In genomic region chr3:128653993-128654805, GRCh38 we compare ENCODE assay signal across 8 cellular contexts. TPM values are rescaled to one million over a fixed set of nuclear protein-coding genes. Genes with fewer than 3 reads are reported as not detected.
DNase-seq lines count a peak whose midpoint lies in the region; ATAC-seq and TF ChIP-seq lines count a peak whose summit lies in the region.
"Not testable (repeated sequence)": the region's sequence is repeated elsewhere in the genome, so short reads cannot be mapped to it uniquely, and the experiment has no call there.

No MANE protein-coding gene starts in this region.

- peaks cover 25% of the 10 kb centered on the region for H3K4me1 ChIP-seq in BLaER1

- H3K4me1 Mint-ChIP-seq in activated naive CD8-positive, alpha-beta T cell treated with anti-CD3 and anti-CD28 coated beads, Interleukin-2, amount 10 ng/mL, durations not matched to agents 7 days and 5 days: peaks cover 13% of the 10 kb centered on the region
- H3K4me1 Mint-ChIP-seq in neural crest cell: not testable (repeated sequence)

- DNase-seq in HT1080 (ENCODE audit: low read depth) (peak; percentile 42), T-helper 9 cell (peak; percentile 7), activated T-cell treated with anti-CD3 and anti-CD28 coated beads for 24 hours (ENCODE audit: low read depth) (peak; percentile 25), fibroblast of villous mesenchyme (ENCODE audit: low read depth) (peak; percentile 8)
- peak; percentile 51 for DNase-seq in activated naive CD8-positive, alpha-beta T cell treated with anti-CD3 and anti-CD28 coated beads, Interleukin-2, amount 10 ng/mL, durations not matched to agents 7 days and 5 days
- DNase-seq in neural crest cell (ENCODE audit: low read depth, low spot score): not testable (repeated sequence)
- peak; percentile 10 for DNase-seq in stimulated activated CD8-positive, alpha-beta memory T cell treated with anti-CD3 and anti-CD28 coated beads, Interleukin-12 subunit alpha, Interleukin-12 subunit beta, amount 100 ng/mL, for 4 hours (ENCODE audit: low read depth)

- H3K4me3 ChIP-seq in BLaER1 (peak overlapping the region; percentile 38; the same call in 1 of the 2 replicates), fibroblast of villous mesenchyme (ENCODE audit: low read depth, low read length) (peak overlapping the region; percentile 30)

- H3K27ac Mint-ChIP-seq in activated naive CD8-positive, alpha-beta T cell treated with anti-CD3 and anti-CD28 coated beads, Interleukin-2, amount 10 ng/mL, durations not matched to agents 7 days and 5 days: peak overlapping the region; percentile 78
- H3K27ac Mint-ChIP-seq in neural crest cell (ENCODE audit: unreplicated experiment): not testable (repeated sequence)

- not testable (repeated sequence) for H3K9me3 Mint-ChIP-seq in activated naive CD8-positive, alpha-beta T cell treated with anti-CD3 and anti-CD28 coated beads, Interleukin-2, amount 10 ng/mL, durations not matched to agents 7 days and 5 days; neural crest cell

- POLR2A ChIA-PET in activated naive CD8-positive, alpha-beta T cell treated with anti-CD3 and anti-CD28 coated beads, Interleukin-2, amount 10 ng/mL, durations not matched to agents 7 days and 5 days (lab: Charles Lee): interaction anchor here (0.6 to 1.7 kb wide), 9 partner anchors 15 to 662 kb away, joined by 3 to 11 read pairs (median 4); partner anchors contain the start of gene RAB7A

- peak overlapping the region; percentile 73 for H3K4me2 ChIP-seq in BLaER1

- H3K27me3 ChIP-seq in BLaER1: not testable (repeated sequence)

- not testable (repeated sequence) for H3K27me3 Mint-ChIP-seq in activated naive CD8-positive, alpha-beta T cell treated with anti-CD3 and anti-CD28 coated beads, Interleukin-2, amount 10 ng/mL, durations not matched to agents 7 days and 5 days; neural crest cell (ENCODE audit: low read depth)

- peak overlapping the region; percentile 57; the same call in 1 of the 2 replicates for H3K9ac ChIP-seq in BLaER1

- H4K20me1 ChIP-seq in BLaER1: peaks cover 10% of the 10 kb centered on the region

- not testable (repeated sequence) for TF ChIP-seq CTCF in fibroblast of villous mesenchyme (IDR thresholded peaks at IDR 0.05; ENCODE audit: insufficient read depth, low read depth, low read length); neural crest cell (conservative IDR thresholded peaks at IDR 0.05)

- not testable (repeated sequence) for H3K36me3 Mint-ChIP-seq in activated naive CD8-positive, alpha-beta T cell treated with anti-CD3 and anti-CD28 coated beads, Interleukin-2, amount 10 ng/mL, durations not matched to agents 7 days and 5 days; neural crest cell (ENCODE audit: low read depth)

- H3K27ac ChIP-seq in BLaER1: not testable (repeated sequence)

- not testable (repeated sequence) for ATAC-seq in activated naive CD8-positive, alpha-beta T cell treated with anti-CD3 and anti-CD28 coated beads, Interleukin-2, amount 10 ng/mL, durations not matched to agents 7 days and 5 days (ENCODE audit: low read depth)

- not testable (repeated sequence) for H3K36me3 ChIP-seq in BLaER1

- not testable (repeated sequence) for H3K9me3 ChIP-seq in BLaER1

- H3K4me3 Mint-ChIP-seq in activated naive CD8-positive, alpha-beta T cell treated with anti-CD3 and anti-CD28 coated beads, Interleukin-2, amount 10 ng/mL, durations not matched to agents 7 days and 5 days: peak overlapping the region; percentile 86
- peak overlapping the region; percentile 50 for H3K4me3 Mint-ChIP-seq in neural crest cell

RNA-seq across cellular contexts. Expression of gene RPN1, which starts 3.6 kb away (rescaled TPM):
- 477 and 524 TPM in 2 replicates for total RNA-seq in HT1080 (2014; rRNA removed; shearing (Covaris generic))
- 321 and 335 TPM in 2 replicates for polyA plus RNA-seq in HT1080 (2015; cell fraction: cytosol; rRNA removed)
- polyA plus RNA-seq in HT1080 (2015; cell fraction: nucleus; rRNA removed): 470 and 489 TPM in 2 replicates
- 100 to 1,000 TPM; 117 to 118 TPM for total RNA-seq in activated naive CD8-positive, alpha-beta T cell treated with anti-CD3 and anti-CD28 coated beads, Interleukin-2, amount 10 ng/mL, durations not matched to agents 7 days and 5 days
- total RNA-seq in fibroblast of villous mesenchyme (491 and 661 TPM in 2 replicates), neural crest cell (158 and 166 TPM in 2 replicates)
